In genomic region chr7:125924037-125924436, GRCh38 we compare ENCODE assay signal across 25 cellular contexts.
"Had no signal": no experiment of that assay in that cellular context is flagged by ENCODE, and none has a peak within 500 bp of the region (broad histone marks: within the 10 kb centered on the region; RNA-seq: fewer than 3 reads in every experiment).

No MANE protein-coding gene starts in this region.

- H3K27me3 ChIP-seq: ascending aorta, body of pancreas, Peyer's patch, SJCRH30 had no signal

- H3K4me1 ChIP-seq: ascending aorta, body of pancreas, Peyer's patch, SJCRH30 had no signal

- H3K9ac ChIP-seq: SK-N-SH had no signal

- DNase-seq: activated CD4-positive, alpha-beta T cell treated with anti-CD3 and anti-CD28 coated beads for 36 hours; activated CD4-positive, alpha-beta T cell treated with anti-CD3 and anti-CD28 coated beads, Interleukin-2, amount 50 U/mL, for 1 hour; activated CD8-positive, alpha-beta memory T cell treated with anti-CD3 and anti-CD28 coated beads, Interleukin-2, amount 50 U/mL, for 48 hours; activated CD8-positive, alpha-beta T cell treated with anti-CD3 and anti-CD28 coated beads for 36 hours; activated effector memory CD4-positive, alpha-beta T cell treated with Interleukin-2 at 50 U/mL for 16 hours; activated naive CD4-positive, alpha-beta T cell; activated naive CD8-positive, alpha-beta T cell treated with anti-CD3 and anti-CD28 coated beads, Interleukin-2, amount 50 U/mL, for 24 hours; activated T-cell treated with anti-CD3 and anti-CD28 coated beads, Interleukin-2, amount 50 U/mL, for 1 hour; amniotic stem cell; body of pancreas; MM.1S; NCI-H1105; NCI-H1436 treated with DMSO at 0.1 percent for 48 hours; NCI-H187; NCI-H2081; NCI-H446; NCI-H524; Peyer's patch; Right ventricle myocardium superior; SJCRH30; SK-N-SH; T-helper 1 cell had no signal

- H3K36me3 ChIP-seq: ascending aorta, Peyer's patch, SJCRH30 had no signal

- H3K27ac ChIP-seq: ascending aorta, body of pancreas, Peyer's patch, RWPE1, SJCRH30, VCaP had no signal

- H3K9me3 ChIP-seq: ascending aorta, body of pancreas, Peyer's patch, SJCRH30, SK-N-SH had no signal

- H3K4me3 ChIP-seq: ascending aorta, body of pancreas, Peyer's patch, SJCRH30 had no signal
